In the genomic region with DNA sequence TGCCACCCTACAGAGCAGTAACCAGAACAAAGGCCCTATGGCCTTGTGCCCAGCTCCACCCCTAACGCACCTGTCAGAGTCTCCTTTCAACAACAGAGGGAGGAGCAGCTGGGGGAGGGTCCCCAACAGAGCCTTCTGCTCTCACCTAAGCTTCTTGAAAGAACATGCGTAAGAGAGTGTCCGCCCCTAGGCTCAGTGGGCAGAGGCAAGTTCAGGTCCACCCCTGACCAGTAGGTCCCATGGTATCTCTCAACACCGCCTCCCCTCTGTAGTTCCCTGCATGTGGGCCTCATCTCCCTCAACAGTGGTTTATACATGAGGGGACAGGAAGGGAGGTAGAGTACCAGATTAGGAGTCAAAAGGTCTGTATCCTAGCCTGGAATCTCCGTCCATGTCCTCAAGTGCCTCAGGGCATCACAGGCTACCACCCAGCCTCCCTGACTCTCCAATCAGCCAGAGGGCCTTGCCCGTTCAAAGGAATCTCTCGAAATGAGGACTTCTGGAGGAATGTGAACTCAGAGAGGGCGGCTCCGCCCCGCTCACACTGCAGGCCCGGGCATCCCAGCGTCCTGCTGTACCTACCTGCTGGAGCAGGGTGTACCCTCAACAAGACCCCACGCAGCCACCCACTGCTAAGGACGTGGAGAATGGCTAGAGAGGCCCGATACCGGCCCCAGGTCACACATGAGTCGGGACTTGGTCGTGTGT, we compare ENCODE assay signal across 8 cellular contexts. TPM values are rescaled to one million over a fixed set of nuclear protein-coding genes. Genes with fewer than 3 reads are reported as not detected.
DNase-seq lines count a peak whose midpoint lies in the region; ATAC-seq and FAIRE-seq lines count a peak whose summit lies in the region.
"Had no signal": no experiment of that assay in that cellular context is flagged by ENCODE, and none has a peak within 500 bp of the region (broad histone marks: within the 10 kb centered on the region; RNA-seq: fewer than 3 reads in every experiment).

No MANE protein-coding gene starts in this region.

- peaks cover 24% of the 10 kb centered on the region for H3K36me3 ChIP-seq in HAP-1 (replicated peaks)

- H3K4me1 Mint-ChIP-seq in activated T-cell treated with anti-CD3 and anti-CD28 coated beads, Interleukin-2, amount 50 U/mL, for 72 hours (ENCODE audit: low read depth) = peaks cover 24% of the 10 kb centered on the region

- DNase-seq in GM03348 (ENCODE audit: low spot score) = peak; percentile 61
- DNase-seq in HAP-1 (ENCODE audit: low spot score in 2 of 2) = peak; percentile 23 to 63
- peak; percentile 46 for DNase-seq in NCI-H2029 (lab: John Stamatoyannopoulos, UW)
- peak in 1 of 2 donors; percentile 9 for DNase-seq in activated T-cell treated with anti-CD3 and anti-CD28 coated beads, Interleukin-2, amount 50 U/mL, for 72 hours
- DNase-seq in hepatic stellate cell (ENCODE audit: low spot score) = peak; percentile 61
- no peak for DNase-seq in GM19239 (ENCODE audit: insufficient read length, low spot score)

- ATAC-seq in activated T-cell treated with anti-CD3 and anti-CD28 coated beads, Interleukin-2, amount 50 U/mL, for 72 hours (replicated peaks in 1 of 2) = peak; percentile 1 to 6

- no peaks in the 10 kb centered on the region for H3K27me3 ChIP-seq in HAP-1 (ENCODE audit: low read depth)

- H3K4me3 ChIP-seq in HAP-1 (peak overlapping the region; percentile 75), skin epidermis (peak overlapping the region; percentile 43 to 84 (median 66))

- no peak for FAIRE-seq in GM19239 (lab: Jason Lieb, UNC)
- FAIRE-seq: endometrium had no signal

- peak overlapping the region; percentile 82 to 93 for H3K4me3 Mint-ChIP-seq in activated T-cell treated with anti-CD3 and anti-CD28 coated beads, Interleukin-2, amount 50 U/mL, for 72 hours

- H3K4me1 ChIP-seq in HAP-1 = peaks cover 6% of the 10 kb centered on the region

- no peaks in the 10 kb centered on the region for H3K27me3 Mint-ChIP-seq in activated T-cell treated with anti-CD3 and anti-CD28 coated beads, Interleukin-2, amount 50 U/mL, for 72 hours (ENCODE audit: low read depth)

- peaks cover 0 to 2% of the 10 kb centered on the region in 2 donors for H3K36me3 Mint-ChIP-seq in activated T-cell treated with anti-CD3 and anti-CD28 coated beads, Interleukin-2, amount 50 U/mL, for 72 hours (ENCODE audit: insufficient read depth in 2 of 2)

- no peaks in the 10 kb centered on the region for H3K9me3 ChIP-seq in HAP-1

- no peaks in the 10 kb centered on the region for H3K9me3 Mint-ChIP-seq in activated T-cell treated with anti-CD3 and anti-CD28 coated beads, Interleukin-2, amount 50 U/mL, for 72 hours

- in situ Hi-C loops in HAP-1 (cut with MboI; ENCODE audit: low sequenced_read_pairs) = no loop called here

- peak overlapping the region in 19 of 21 experiments; percentile 73 to 92 (median 86) for H3K27ac ChIP-seq in skin epidermis

- H3K27ac Mint-ChIP-seq in activated T-cell treated with anti-CD3 and anti-CD28 coated beads, Interleukin-2, amount 50 U/mL, for 72 hours = peak overlapping the region; percentile 75

RNA-seq across cellular contexts. Expression of a gene that starts 0.7 kb away (rescaled TPM):
- 10 to 100 TPM; 28.6 to 39.0 TPM for total RNA-seq in activated T-cell treated with anti-CD3 and anti-CD28 coated beads, Interleukin-2, amount 50 U/mL, for 72 hours

RNA-seq across cellular contexts. Expression of a gene that starts 44.4 kb away (rescaled TPM):
- 10 to 100 TPM; 62.7 to 63.6 TPM for total RNA-seq in activated T-cell treated with anti-CD3 and anti-CD28 coated beads, Interleukin-2, amount 50 U/mL, for 72 hours
